In genomic region chr19:38507551-38508127, GRCh38 we compare ENCODE assay signal across 12 cellular contexts.
"Had no signal": no experiment of that assay in that cellular context is flagged by ENCODE, and none has a peak within 500 bp of the region (broad histone marks: within the 10 kb centered on the region; RNA-seq: fewer than 3 reads in every experiment).

No MANE protein-coding gene starts in this region.

- H3K4me1 ChIP-seq: colonic mucosa, esophagus squamous epithelium, left ventricle myocardium inferior, right atrium auricular region, tibial artery, uterus had no signal

- H3K9me3 ChIP-seq: colonic mucosa, esophagus squamous epithelium, left ventricle myocardium inferior, right atrium auricular region, tibial artery, uterus had no signal

- H3K4me3 ChIP-seq: colonic mucosa, hepatocyte, left ventricle myocardium inferior, right atrium auricular region, tibial artery, uterus had no signal

- H3K9me3 Mint-ChIP-seq: activated CD4-positive, alpha-beta memory T cell treated with anti-CD3 and anti-CD28 coated beads, Interleukin-2, amount 10 ng/mL, durations not matched to agents 7 days and 5 days; activated naive CD4-positive, alpha-beta T cell treated with anti-CD3 and anti-CD28 coated beads, Interleukin-2, amount 10 ng/mL, durations not matched to agents 7 days and 5 days; activated T-cell treated with anti-CD3 and anti-CD28 coated beads, Interleukin-2, amount 50 U/mL, for 24 hours; naive thymus-derived CD8-positive, alpha-beta T cell had no signal

- H3K4me3 Mint-ChIP-seq: activated CD4-positive, alpha-beta memory T cell treated with anti-CD3 and anti-CD28 coated beads, Interleukin-2, amount 10 ng/mL, durations not matched to agents 7 days and 5 days; activated naive CD4-positive, alpha-beta T cell treated with anti-CD3 and anti-CD28 coated beads, Interleukin-2, amount 10 ng/mL, durations not matched to agents 7 days and 5 days; activated T-cell treated with anti-CD3 and anti-CD28 coated beads, Interleukin-2, amount 50 U/mL, for 24 hours had no signal

- H3K27me3 ChIP-seq: colonic mucosa, hepatocyte, right atrium auricular region, uterus had no signal

- H3K27me3 Mint-ChIP-seq: activated T-cell treated with anti-CD3 and anti-CD28 coated beads, Interleukin-2, amount 50 U/mL, for 24 hours had no signal

- H3K27ac Mint-ChIP-seq: activated CD4-positive, alpha-beta memory T cell treated with anti-CD3 and anti-CD28 coated beads, Interleukin-2, amount 10 ng/mL, durations not matched to agents 7 days and 5 days; activated naive CD4-positive, alpha-beta T cell treated with anti-CD3 and anti-CD28 coated beads, Interleukin-2, amount 10 ng/mL, durations not matched to agents 7 days and 5 days; activated T-cell treated with anti-CD3 and anti-CD28 coated beads, Interleukin-2, amount 50 U/mL, for 24 hours had no signal

- H3K36me3 Mint-ChIP-seq: activated naive CD4-positive, alpha-beta T cell treated with anti-CD3 and anti-CD28 coated beads, Interleukin-2, amount 10 ng/mL, durations not matched to agents 7 days and 5 days; naive thymus-derived CD8-positive, alpha-beta T cell had no signal

- DNase-seq: T1000 had no signal

- H3K36me3 ChIP-seq: colonic mucosa, esophagus squamous epithelium, left ventricle myocardium inferior, right atrium auricular region, tibial artery, uterus had no signal

- H3K27ac ChIP-seq: colonic mucosa, esophagus squamous epithelium, hepatocyte, left ventricle myocardium inferior, right atrium auricular region, tibial artery, uterus had no signal
